Comparison of ENCODE assay signal across 9 cellular contexts in the genomic region with DNA sequence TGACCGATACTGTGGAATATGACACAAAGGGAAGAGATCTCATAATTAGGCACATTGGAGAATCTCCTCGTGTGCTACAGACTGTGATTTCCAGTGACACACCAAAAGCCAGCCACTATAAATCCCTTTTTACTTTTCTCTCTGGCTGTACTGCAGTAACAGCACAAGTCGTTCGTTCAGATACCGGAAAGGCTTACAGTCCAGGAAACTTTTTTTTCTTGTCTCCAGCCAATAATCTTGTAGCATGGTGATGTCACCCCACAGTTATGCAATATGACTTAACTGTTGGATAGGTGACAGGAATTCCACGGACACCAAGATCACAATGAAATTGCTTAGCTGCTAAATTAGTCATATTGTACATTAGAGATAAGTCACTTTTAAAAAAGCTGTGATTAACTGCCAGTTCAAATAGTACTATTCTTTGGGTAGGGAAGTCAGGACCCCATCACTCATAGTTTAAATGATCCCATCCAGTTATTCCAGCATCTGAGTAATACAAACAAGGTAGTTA. TPM values are rescaled to one million over a fixed set of nuclear protein-coding genes. Genes with fewer than 3 reads are reported as not detected.
A peak's percentile ranks its signal among the peaks of the same experiment; 100 is the strongest.
DNase-seq lines count a peak whose midpoint lies in the region; ATAC-seq and TF ChIP-seq lines count a peak whose summit lies in the region.
"Had no signal": no experiment of that assay in that cellular context is flagged by ENCODE, and none has a peak within 500 bp of the region (broad histone marks: within the 10 kb centered on the region; RNA-seq: fewer than 3 reads in every experiment).

No MANE protein-coding gene starts in this region.

- CTCF ChIA-PET in mammary epithelial cell (lab: Charles Lee; ENCODE audit: low non-redundant PET): no interaction called here

- WGBS in mammary epithelial cell (ENCODE audit: low coverage, missing lambda C conversion rate): under 1% methylated on average over 6 of the region's 6 CpGs
- 16% methylated on average over 6 of the region's 6 CpGs for WGBS in tibial nerve, 2 donors

- DNase-seq in NOMO-1 treated with DMSO at 0.1 percent for 48 hours (lab: John Stamatoyannopoulos, UW; ENCODE audit: unreplicated experiment) (peak; percentile 8), NOMO-1 treated with dmso at 0.1 percent for 144 hours (lab: John Stamatoyannopoulos, UW; ENCODE audit: unreplicated experiment) (no peak), mammary epithelial cell (peak; percentile 98), tibial nerve (ENCODE audit: low spot score in 2 of 2) (peak in 1 of 2 donors; percentile 84), cerebellar nuclear complex (lab: John Stamatoyannopoulos, UW) (no peak), COLO668 (lab: John Stamatoyannopoulos, UW; ENCODE audit: unreplicated experiment) (no peak)

- no peak overlapping the region for H2AFZ ChIP-seq in mammary epithelial cell (ENCODE audit: low read depth, low read length)

- TF ChIP-seq CTCF in mammary epithelial cell (conservative IDR thresholded peaks at IDR 0.05 in 1 of 2, IDR thresholded peaks at IDR 0.05 in 1 of 2; ENCODE audit: extremely low read depth in 1 of 2, insufficient read depth in 1 of 2, low read depth in 1 of 2, low read length in 2 of 2): no peak
- no peak for TF ChIP-seq CTCF in tibial nerve (IDR thresholded peaks at IDR 0.05)

- intact Hi-C loops in mammary epithelial cell (cut with micrococcal nuclease): loop anchor here (1.0 to 2.0 kb wide), 3 partner anchors 37 to 123 kb away; a partner anchor contains a TSS

- H3K9me3 ChIP-seq in mammary epithelial cell (replicated peaks; ENCODE audit: insufficient read depth, low read length): no peaks in the 10 kb centered on the region
- no peaks in the 10 kb centered on the region for H3K9me3 ChIP-seq in tibial nerve
- H3K9me3 ChIP-seq: BLaER1 treated with 17β-estradiol and CSF1 and Interleukin-3, amounts not matched to agents 10 nM and 100 nM had no signal

- peak in 1 of 2 donors; percentile 30 for TF ChIP-seq POLR2A in tibial nerve (IDR thresholded peaks at IDR 0.05)

- H3K4me2 ChIP-seq in mammary epithelial cell (ENCODE audit: insufficient read depth, low read depth, low read length): peak overlapping the region; percentile 81
- H3K4me2 ChIP-seq: BLaER1 treated with 17β-estradiol and CSF1 and Interleukin-3, amounts not matched to agents 10 nM and 100 nM had no signal

- in situ Hi-C loops in mammary epithelial cell (cut with MboI; ENCODE audit: low sequenced_read_pairs in 2 of 2): loop anchor here in 1 of 2 donors (5.0 kb wide), 1 partner anchor 36 kb away; a partner anchor contains a TSS

- peak; percentile 30 to 91 for TF ChIP-seq EP300 in tibial nerve (IDR thresholded peaks at IDR 0.05)

- no peaks in the 10 kb centered on the region for H3K27me3 ChIP-seq in mammary epithelial cell (ENCODE audit: insufficient read depth, low read length)
- H3K27me3 ChIP-seq in layer of hippocampus (ENCODE audit: control insufficient read depth, insufficient read depth, low read length): no peaks in the 10 kb centered on the region
- no peaks in the 10 kb centered on the region for H3K27me3 ChIP-seq in tibial nerve
- H3K27me3 ChIP-seq: BLaER1 treated with 17β-estradiol and CSF1 and Interleukin-3, amounts not matched to agents 10 nM and 100 nM had no signal

- peak overlapping the region; percentile 96 for H3K27ac ChIP-seq in mammary epithelial cell (ENCODE audit: insufficient read depth, low read depth, low read length)
- H3K27ac ChIP-seq in layer of hippocampus (ENCODE audit: low read depth, low read length): peak overlapping the region; percentile 42
- H3K27ac ChIP-seq in tibial nerve: peak overlapping the region; percentile 26 to 88 (median 80)
- H3K27ac ChIP-seq: BLaER1 treated with 17β-estradiol and CSF1 and Interleukin-3, amounts not matched to agents 10 nM and 100 nM had no signal

- H4K20me1 ChIP-seq in mammary epithelial cell (ENCODE audit: insufficient read depth, low read length): no peaks in the 10 kb centered on the region
- H4K20me1 ChIP-seq: BLaER1 treated with 17β-estradiol and CSF1 and Interleukin-3, amounts not matched to agents 10 nM and 100 nM had no signal

- dilution Hi-C loops in mammary epithelial cell (cut with HindIII; ENCODE audit: low sequenced_read_pairs): no loop called here

- no peaks in the 10 kb centered on the region for H3K36me3 ChIP-seq in mammary epithelial cell (ENCODE audit: insufficient read depth, low read length)
- no peaks in the 10 kb centered on the region for H3K36me3 ChIP-seq in tibial nerve
- H3K36me3 ChIP-seq: BLaER1 treated with 17β-estradiol and CSF1 and Interleukin-3, amounts not matched to agents 10 nM and 100 nM had no signal

- H3K4me3 ChIP-seq in mammary epithelial cell (replicated peaks in 1 of 3; ENCODE audit: insufficient read depth in 1 of 3, low read depth in 2 of 3, low read length in 3 of 3) (peak overlapping the region; percentile 35 to 57 (median 44)), tibial nerve (peak overlapping the region in 2 of 4 donors; percentile 22 to 39)
- H3K4me3 ChIP-seq: BLaER1 treated with 17β-estradiol and CSF1 and Interleukin-3, amounts not matched to agents 10 nM and 100 nM had no signal

- no peak for ATAC-seq in GM18870 (IDR thresholded peaks at IDR 0.05; ENCODE audit: unreplicated experiment)

- BruUV-seq in mammary epithelial cell (replicated peaks; lab: Mats Ljungman, UMichigan): no TSS peak

- H3K9ac ChIP-seq in mammary epithelial cell (ENCODE audit: insufficient read depth, low read length): peak overlapping the region; percentile 88
- H3K9ac ChIP-seq: BLaER1 treated with 17β-estradiol and CSF1 and Interleukin-3, amounts not matched to agents 10 nM and 100 nM had no signal

- H3K79me2 ChIP-seq in mammary epithelial cell (ENCODE audit: insufficient read depth, low read length): peaks cover 7% of the 10 kb centered on the region

- H3K4me1 ChIP-seq in mammary epithelial cell (ENCODE audit: insufficient read depth, low read length) (peaks cover 23% of the 10 kb centered on the region), tibial nerve (peaks cover 0 to 48% (median 14%) of the 10 kb centered on the region in 4 donors)

RNA-seq across cellular contexts. Expression of a gene that starts 36.3 kb away (rescaled TPM):
- total RNA-seq in mammary epithelial cell (10 to 100 TPM; 16.3 to 38.8 TPM), tibial nerve (10 to 100 TPM; 12.5 to 15.9 (median 14.6) TPM)
- polyA plus RNA-seq in mammary epithelial cell: 8.3 TPM
- 34.7 TPM for polyA minus RNA-seq in mammary epithelial cell

Comparison
In these comparisons a context has a peak if more than half of its experiments do, and no peak if none do; other contexts are left out.
1. DNase-seq: peak in NOMO-1 treated with DMSO at 0.1 percent for 48 hours (single experiment) and mammary epithelial cell (single experiment); none in NOMO-1 treated with dmso at 0.1 percent for 144 hours (single experiment), cerebellar nuclear complex (0 of 2) and COLO668 (single experiment).
2. H3K27ac ChIP-seq: peak in every context shown above with its lines; median percentile 96 in mammary epithelial cell; 80 in tibial nerve; 42 in layer of hippocampus.